In the genomic region with DNA sequence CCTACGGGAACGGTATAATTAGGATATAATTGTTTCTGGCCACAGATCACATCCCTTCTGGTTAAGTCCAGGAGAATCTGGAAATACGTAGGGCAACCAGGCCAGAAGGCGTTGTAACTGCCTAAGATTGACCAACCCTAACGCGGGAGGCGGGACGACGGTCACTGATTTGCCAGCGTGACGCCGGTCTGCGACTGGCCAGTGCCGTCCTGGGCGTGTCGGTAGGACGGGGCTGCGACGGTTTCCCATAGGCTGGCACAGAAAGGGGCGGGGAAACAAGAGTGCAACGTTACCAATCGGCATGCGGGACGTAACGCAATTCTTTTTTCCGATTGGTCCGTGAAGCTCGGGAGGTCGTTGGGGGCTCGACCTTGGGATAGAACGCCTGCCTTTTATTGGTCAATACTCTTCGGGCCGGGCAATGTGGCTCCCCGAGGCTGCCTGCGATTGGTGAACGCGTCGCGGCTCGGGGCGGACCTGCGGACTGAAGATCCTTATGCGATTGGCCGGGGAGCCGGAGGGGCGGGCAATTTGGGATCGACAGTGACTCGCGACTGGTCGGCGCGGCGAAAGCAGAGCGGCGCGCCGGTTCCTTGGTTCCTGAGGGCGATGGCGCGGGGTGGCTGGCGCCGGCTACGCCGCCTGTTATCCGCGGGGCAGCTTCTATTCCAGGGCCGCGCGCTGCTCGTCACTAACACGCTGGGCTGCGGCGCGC, we compare ENCODE assay signal across 8 cellular contexts. TPM values are rescaled to one million over a fixed set of nuclear protein-coding genes. Genes with fewer than 3 reads are reported as not detected.
DNase-seq lines count a peak whose midpoint lies in the region; ATAC-seq, FAIRE-seq and TF ChIP-seq lines count a peak whose summit lies in the region.

A gene (plus strand): TSS at position 546 of the 715 bp plus-strand sequence. CDS start 64 bp downstream, at position 610.

- peak within 1 kb of the TSS; percentile 36 to 81; a peak in 3 of 4 replicates for H4K8ac ChIP-seq in IMR-90 (ENCODE audit: low read depth in 2 of 2, low read length in 2 of 2)

- peak; percentile 80 for TF ChIP-seq POLR2A in IMR-90 (IDR thresholded peaks at IDR 0.05; ENCODE audit: low read depth, low read length)

- peak within 1 kb of the TSS; percentile 72 for H3K14ac ChIP-seq in IMR-90 (replicated peaks; ENCODE audit: low read depth, low read length)

- 0% methylated on average over 41 of the region's 74 CpGs; no CpG with 5 or more reads in 1 of the 2 experiments for WGBS in IMR-90 (ENCODE audit: extremely low coverage in 2 of 2, insufficient read length in 1 of 2), 2 experiments

- peaks cover 15% of the 10 kb centered on the region for H3K36me3 ChIP-seq in IMR-90 (ENCODE audit: control insufficient read depth, insufficient read depth, low read length)

- FAIRE-seq in D721Med (lab: Jason Lieb, UNC) = peak; percentile 72

- no TSS peak for BruUV-seq in IMR-90 (replicated peaks; lab: Mats Ljungman, UMichigan)

- peak; percentile 84 for ATAC-seq in GM21528 (IDR thresholded peaks at IDR 0.05; ENCODE audit: low FRiP score, unreplicated experiment)
- peak; percentile 93 for ATAC-seq in IMR-90 (ENCODE audit: low read depth)

- peak within 1 kb of the TSS; percentile 49 for H3K4ac ChIP-seq in IMR-90 (ENCODE audit: low read depth, low read length)

- peak within 1 kb of the TSS; percentile 52 for H4K91ac ChIP-seq in IMR-90 (ENCODE audit: insufficient read depth, low read depth, low read length)

- H3K18ac ChIP-seq in IMR-90 (ENCODE audit: low read depth, low read length) = no peak within 1 kb of the TSS

- in situ Hi-C loops in IMR-90 (cut with MboI; ENCODE audit: low sequenced_read_pairs) = loop anchor here (10.0 kb wide), 2 partner anchors 132 to 222 kb away; a partner anchor contains a TSS

- H2BK15ac ChIP-seq in IMR-90 (ENCODE audit: low read depth, low read length) = no peak within 1 kb of the TSS

- peak within 1 kb of the TSS; percentile 81 for H3K23ac ChIP-seq in IMR-90 (ENCODE audit: low read depth, low read length)

- H3K79me1 ChIP-seq in IMR-90 (ENCODE audit: low read depth in 1 of 2, low read length in 2 of 2) = peaks cover 7 to 15% of the 10 kb centered on the region in 2 experiments; a peak in 3 of 4 replicates

- no peaks in the 10 kb centered on the region for H3K27me3 ChIP-seq in IMR-90 (ENCODE audit: control insufficient read depth, insufficient read depth, low read length)

- peak within 1 kb of the TSS; percentile 97 for H2AFZ ChIP-seq in IMR-90 (replicated peaks; ENCODE audit: low read length, poor library complexity)

- H3K9me3 ChIP-seq in IMR-90 (ENCODE audit: control insufficient read depth, insufficient read depth, low read length) = no peaks in the 10 kb centered on the region

- peak within 1 kb of the TSS; percentile 77 for H2AK9ac ChIP-seq in IMR-90 (replicated peaks; ENCODE audit: low read depth, low read length, poor library complexity)

- peaks cover 8% of the 10 kb centered on the region; the same call in 1 of the 2 replicates for H3K9me1 ChIP-seq in IMR-90 (ENCODE audit: insufficient read depth, low read length)

- intact Hi-C loops in IMR-90 (cut with micrococcal nuclease) = loop anchor here (1.0 kb wide), 2 partner anchors 11 to 58 kb away; a partner anchor contains a TSS

- peaks cover 8% of the 10 kb centered on the region for H3K4me1 ChIP-seq in IMR-90 (ENCODE audit: control insufficient read depth, insufficient read depth, low read length)

- H4K5ac ChIP-seq in IMR-90 (ENCODE audit: low read depth, low read length) = no peak within 1 kb of the TSS

- peak within 1 kb of the TSS; percentile 30 for H3K27ac ChIP-seq in IMR-90 (ENCODE audit: insufficient read depth, low read length)

- TF ChIP-seq CTCF in D721Med (IDR thresholded peaks at IDR 0.05; ENCODE audit: insufficient read depth, missing control alignments) = no peak
- TF ChIP-seq CTCF in IMR-90 (conservative IDR thresholded peaks at IDR 0.05; ENCODE audit: low read depth, low read length) = no peak

- peak within 1 kb of the TSS; percentile 90 for H3K4me2 ChIP-seq in IMR-90 (ENCODE audit: low read depth, low read length)

- peak within 1 kb of the TSS; percentile 63 for H3K4me3 ChIP-seq in IMR-90 (ENCODE audit: insufficient read depth, low read depth, low read length)

- peak within 1 kb of the TSS; percentile 50 for H3K9ac ChIP-seq in IMR-90 (ENCODE audit: low read depth, low read length)

- H2AK5ac ChIP-seq in IMR-90 (ENCODE audit: low read depth, low read length) = peak within 1 kb of the TSS; percentile 24; the same call in 1 of the 2 replicates

- peak within 1 kb of the TSS; percentile 63 for H3K56ac ChIP-seq in IMR-90 (ENCODE audit: extremely low read depth, insufficient read depth, low read length)

- H4K20me1 ChIP-seq in IMR-90 (ENCODE audit: insufficient read depth, low read length) = peaks cover 8% of the 10 kb centered on the region

- no peak within 1 kb of the TSS for H2BK20ac ChIP-seq in IMR-90 (ENCODE audit: low read depth, low read length)

- peak within 1 kb of the TSS; percentile 21 for H2BK5ac ChIP-seq in IMR-90 (ENCODE audit: low read depth, low read length, poor library complexity, severe bottlenecking)

- CTCF ChIA-PET in IMR-90 (lab: Yijun Ruan, JAX) = interaction anchor here (1.3 kb wide), 3 partner anchors 22 to 59 kb away, joined by 4 to 6 read pairs (median 4); no protein-coding TSS in a partner anchor

- peak; percentile 72 for DNase-seq in D721Med (ENCODE audit: insufficient read length, low spot score)
- DNase-seq in IMR-90 = peak; percentile 100
- DNase-seq in OCI-M1 (lab: John Stamatoyannopoulos, UW) = peak; percentile 100
- peak; percentile 94 for DNase-seq in activated T-cell treated with anti-CD3 and anti-CD28 coated beads for 4 hours
- DNase-seq in epidermal melanocyte (ENCODE audit: insufficient read length, low spot score) = peak; percentile 90
- peak; percentile 99 for DNase-seq in middle frontal gyrus (ENCODE audit: extremely low spot score, low spot score)
- peak; percentile 95 to 97 for DNase-seq in stimulated activated CD8-positive, alpha-beta memory T cell treated with anti-CD3 and anti-CD28 coated beads, Interleukin-2, amount 100 ng/mL, for 48 hours (ENCODE audit: low read depth in 2 of 2)

- POLR2A ChIA-PET in IMR-90 (lab: Charles Lee; ENCODE audit: unreplicated experiment) = interaction anchor here (0.7 to 2.2 kb wide), 2 partner anchors 10 to 89 kb away, joined by 3 to 5 read pairs; a partner anchor contains a TSS

- no peak within 1 kb of the TSS for H2BK120ac ChIP-seq in IMR-90 (ENCODE audit: low read depth, low read length)

- TF ChIP-seq RAD21 in IMR-90 (IDR thresholded peaks at IDR 0.05; ENCODE audit: low read length) = no peak

- dilution Hi-C loops in IMR-90 (cut with HindIII; ENCODE audit: low sequenced_read_pairs, unreplicated experiment) = no loop called here

TF ChIP-seq in IMR-90, 13 proteins besides CTCF, POLR2A, EP300 and RAD21:
- TF ChIP-seq, protein P1, sequence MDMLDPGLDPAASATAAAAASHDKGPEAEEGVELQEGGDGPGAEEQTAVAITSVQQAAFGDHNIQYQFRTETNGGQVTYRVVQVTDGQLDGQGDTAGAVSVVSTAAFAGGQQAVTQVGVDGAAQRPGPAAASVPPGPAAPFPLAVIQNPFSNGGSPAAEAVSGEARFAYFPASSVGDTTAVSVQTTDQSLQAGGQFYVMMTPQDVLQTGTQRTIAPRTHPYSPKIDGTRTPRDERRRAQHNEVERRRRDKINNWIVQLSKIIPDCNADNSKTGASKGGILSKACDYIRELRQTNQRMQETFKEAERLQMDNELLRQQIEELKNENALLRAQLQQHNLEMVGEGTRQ (IDR thresholded peaks at IDR 0.05; ENCODE audit: low read depth, low read length) = peak; percentile 54
- no peak for TF ChIP-seq CHD1 (IDR thresholded peaks at IDR 0.05; ENCODE audit: low read depth, low read length)
- no peak for TF ChIP-seq NFE2L2 (IDR thresholded peaks at IDR 0.05; ENCODE audit: low read depth, low read length)
- TF ChIP-seq MAFK (IDR thresholded peaks at IDR 0.05; ENCODE audit: low read depth, low read length) = no peak
- TF ChIP-seq CEBPB (IDR thresholded peaks at IDR 0.05; ENCODE audit: low read depth, low read length) = peak; percentile 73
- no peak for TF ChIP-seq RCOR1 (IDR thresholded peaks at IDR 0.05; ENCODE audit: insufficient replicate concordance, low read length)
- no peak for TF ChIP-seq SMC3 (IDR thresholded peaks at IDR 0.05; ENCODE audit: low read depth, low read length)
- TF ChIP-seq MAZ (IDR thresholded peaks at IDR 0.05; ENCODE audit: borderline replicate concordance, low read depth, low read length) = peak; percentile 96
- peak; percentile 79 for TF ChIP-seq FOS (IDR thresholded peaks at IDR 0.05; ENCODE audit: low read depth, low read length)
- TF ChIP-seq MXI1 (IDR thresholded peaks at IDR 0.05; ENCODE audit: borderline replicate concordance, low read depth, low read length) = peak; percentile 81; the same call in 1 of the 2 replicates
- peak; percentile 78 for TF ChIP-seq RFX5 (IDR thresholded peaks at IDR 0.05; ENCODE audit: low read depth, low read length)
- TF ChIP-seq, protein P2, sequence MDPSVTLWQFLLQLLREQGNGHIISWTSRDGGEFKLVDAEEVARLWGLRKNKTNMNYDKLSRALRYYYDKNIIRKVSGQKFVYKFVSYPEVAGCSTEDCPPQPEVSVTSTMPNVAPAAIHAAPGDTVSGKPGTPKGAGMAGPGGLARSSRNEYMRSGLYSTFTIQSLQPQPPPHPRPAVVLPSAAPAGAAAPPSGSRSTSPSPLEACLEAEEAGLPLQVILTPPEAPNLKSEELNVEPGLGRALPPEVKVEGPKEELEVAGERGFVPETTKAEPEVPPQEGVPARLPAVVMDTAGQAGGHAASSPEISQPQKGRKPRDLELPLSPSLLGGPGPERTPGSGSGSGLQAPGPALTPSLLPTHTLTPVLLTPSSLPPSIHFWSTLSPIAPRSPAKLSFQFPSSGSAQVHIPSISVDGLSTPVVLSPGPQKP (IDR thresholded peaks at IDR 0.05; ENCODE audit: borderline replicate concordance, low read depth, low read length) = no peak
- TF ChIP-seq BHLHE40 (IDR thresholded peaks at IDR 0.05; ENCODE audit: low read depth, low read length) = 0 out of 2 replicates have a peak, but pooled peaks have one; percentile 32

RNA-seq across cellular contexts. Expression of the gene that starts here (rescaled TPM):
- 7.2 TPM in 2 replicates for total RNA-seq in IMR-90 (2012; rRNA removed)
- polyA plus RNA-seq in IMR-90 (2012; rRNA removed) = 19.5 and 22.5 TPM in 2 replicates
- 17.4 and 27.3 TPM in 2 replicates for polyA plus RNA-seq in IMR-90 (2012; cell fraction: cytosol; rRNA removed)
- 3.9 and 10.3 TPM in 2 replicates for polyA plus RNA-seq in IMR-90 (2012; cell fraction: nucleus; rRNA removed; ENCODE audit: low replicate concordance)

Comparison
In these comparisons a context has a peak if more than half of its experiments do, and no peak if none do; other contexts are left out.
1. Peak in every context shown above with its lines: DNase-seq, ATAC-seq, H3K4me3 ChIP-seq and H3K27ac ChIP-seq.